8 cellular contexts compared by ENCODE assay signal in genomic region chr9:93058357-93059096, GRCh38. TPM values are rescaled to one million over a fixed set of nuclear protein-coding genes. Genes with fewer than 3 reads are reported as not detected.
DNase-seq lines count a peak whose midpoint lies in the region; ATAC-seq and TF ChIP-seq lines count a peak whose summit lies in the region.

Gene SUSD3 (plus strand): TSS chr9:93058701. CDS start chr9:93058743, 42 bp downstream.

- peak; percentile 36 for ATAC-seq in GM21447 (IDR thresholded peaks at IDR 0.05; ENCODE audit: unreplicated experiment)

- H3K4me1 ChIP-seq in Karpas-422 (ENCODE audit: low read length) (peaks cover 28% of the 10 kb centered on the region), neural progenitor cell (peaks cover 22% of the 10 kb centered on the region), transverse colon (peaks cover 9 to 44% (median 21%) of the 10 kb centered on the region in 4 donors)

- no peaks in the 10 kb centered on the region for H3K9me2 ChIP-seq in Karpas-422 (replicated peaks; ENCODE audit: insufficient read depth, low read length)

- H3K9me3 ChIP-seq in Karpas-422 (ENCODE audit: low read length): no peaks in the 10 kb centered on the region
- H3K9me3 ChIP-seq in neural progenitor cell (ENCODE audit: low read depth): no peaks in the 10 kb centered on the region
- H3K9me3 ChIP-seq in transverse colon: no peaks in the 10 kb centered on the region

- peak within 1 kb of the TSS; percentile 44 for H3K4me2 ChIP-seq in Karpas-422 (ENCODE audit: low read depth, low read length, poor library complexity, severe bottlenecking)
- H3K4me2 ChIP-seq in neural progenitor cell: peak within 1 kb of the TSS; percentile 90

- WGBS in transverse colon (ENCODE audit: low coverage in 1 of 2), 2 donors: 0 to 2% methylated on average over 3 to 54 of the region's 67 CpGs

- H4K20me1 ChIP-seq in Karpas-422 (ENCODE audit: insufficient read depth, low read depth, low read length) (no peaks in the 10 kb centered on the region), neural progenitor cell (ENCODE audit: low read depth) (peaks cover 8% of the 10 kb centered on the region)

- H3K4me3 Mint-ChIP-seq in neural progenitor cell: peak within 1 kb of the TSS; percentile 64

- no peak for TF ChIP-seq EP300 in transverse colon (IDR thresholded peaks at IDR 0.05; ENCODE audit: low read depth)

- H3K9ac ChIP-seq in Karpas-422 (ENCODE audit: low read length) (peak within 1 kb of the TSS; percentile 26), neural progenitor cell (no peak within 1 kb of the TSS)

- H3K4me1 Mint-ChIP-seq in neural progenitor cell: peaks cover 27% of the 10 kb centered on the region

- H3K36me3 Mint-ChIP-seq in neural progenitor cell: no peaks in the 10 kb centered on the region

- peaks cover 12% of the 10 kb centered on the region for H3K27me3 Mint-ChIP-seq in neural progenitor cell (ENCODE audit: insufficient read depth, low read depth)

- TF ChIP-seq CTCF in neural progenitor cell (IDR thresholded peaks at IDR 0.05) (no peak), transverse colon (IDR thresholded peaks at IDR 0.05) (no peak)

- H3K36me3 ChIP-seq in Karpas-422 (ENCODE audit: insufficient read depth, low read length) (no peaks in the 10 kb centered on the region), neural progenitor cell (no peaks in the 10 kb centered on the region), transverse colon (no peaks in the 10 kb centered on the region)

- H3K27me3 ChIP-seq in Karpas-422 (ENCODE audit: low read length) (no peaks in the 10 kb centered on the region), neural progenitor cell (peaks cover 26% of the 10 kb centered on the region), transverse colon (no peaks in the 10 kb centered on the region)

- TF ChIP-seq POLR2A in erythroblast (IDR thresholded peaks at IDR 0.05; ENCODE audit: low read length): no peak
- no peak for TF ChIP-seq POLR2A in transverse colon (IDR thresholded peaks at IDR 0.05)

- H2AFZ ChIP-seq in Karpas-422 (ENCODE audit: low read length) (peak within 1 kb of the TSS; percentile 17; the same call in 1 of the 2 replicates), neural progenitor cell (replicated peaks) (peak within 1 kb of the TSS; percentile 65)

- intact Hi-C loops in transverse colon (cut with DNase I; ENCODE audit: low total_unique reads): no loop called here

- H3F3A ChIP-seq in neural progenitor cell (ENCODE audit: low read depth): peaks cover 8% of the 10 kb centered on the region

- peak within 1 kb of the TSS; percentile 45 for H3K4me3 ChIP-seq in Karpas-422 (ENCODE audit: low read length)
- H3K4me3 ChIP-seq in neural progenitor cell: peak within 1 kb of the TSS; percentile 57
- peak within 1 kb of the TSS; percentile 21 to 61 (median 44) for H3K4me3 ChIP-seq in transverse colon

- H3K27ac ChIP-seq in Karpas-422 (ENCODE audit: low read length): no peak within 1 kb of the TSS
- no peak within 1 kb of the TSS for H3K27ac ChIP-seq in neural progenitor cell
- peak within 1 kb of the TSS; percentile 63 to 81 (median 74) for H3K27ac ChIP-seq in transverse colon

- no peak within 1 kb of the TSS for H3K27ac Mint-ChIP-seq in neural progenitor cell

- POLR2A ChIA-PET in activated CD8-positive, alpha-beta memory T cell treated with anti-CD3 and anti-CD28 coated beads for 36 hours (lab: Charles Lee): interaction anchor here (1.5 kb wide), 1 partner anchor 37 kb away, joined by 4 read pairs; the partner anchor contains the start of gene CARD19

- H3K79me2 ChIP-seq in Karpas-422 (ENCODE audit: low read length) (no peaks in the 10 kb centered on the region), neural progenitor cell (ENCODE audit: low read depth) (no peaks in the 10 kb centered on the region)

- in situ Hi-C loops in transverse colon (cut with MboI; ENCODE audit: low pct_ligation_motif_present in 1 of 4, low pct_unique_long_range_greater_than_20kb in 1 of 4, low sequenced_read_pairs in 3 of 4): no loop called here

- H3K9me3 Mint-ChIP-seq in neural progenitor cell: no peaks in the 10 kb centered on the region

- DNase-seq in DMS53 (lab: John Stamatoyannopoulos, UW) (peak; percentile 74), Karpas-422 (peak; percentile 87), erythroblast (lab: John Stamatoyannopoulos, UW) (peak; percentile 48 to 56), neural progenitor cell (ENCODE audit: low spot score) (peak; percentile 93), transverse colon (peak; percentile 76), NCI-H2107 treated with DMSO at 0.1 percent for 48 hours (lab: John Stamatoyannopoulos, UW; ENCODE audit: unreplicated experiment) (no peak)

- CTCF ChIA-PET in activated CD8-positive, alpha-beta memory T cell treated with anti-CD3 and anti-CD28 coated beads for 36 hours (lab: Charles Lee): no interaction called here

RNA-seq across cellular contexts. Expression of gene SUSD3, which starts in this region (rescaled TPM):
- 4.9 and 6.2 TPM in 2 replicates for total RNA-seq in Karpas-422 (2014; rRNA removed; shearing (Covaris generic); ENCODE audit: low replicate concordance)
- total RNA-seq in activated CD8-positive, alpha-beta memory T cell treated with anti-CD3 and anti-CD28 coated beads for 36 hours: 10 to 100 TPM; 15.4 to 15.7 TPM
- total RNA-seq in neural progenitor cell (ENCODE audit: low replicate concordance) (1.8 TPM in 1 of 2 replicates, not detected in the other), transverse colon (1 to 10 TPM in 2 of 4 donors, not detected in 2; 1.9 to 2.7 TPM)

Comparison
In these comparisons a context has a peak if more than half of its experiments do, and no peak if none do; other contexts are left out.
1. H3K27ac ChIP-seq: peak in transverse colon (4 of 4); none in Karpas-422 (single experiment) and neural progenitor cell (single experiment).
2. Peak in every context shown above with its lines, with median percentiles within 50 percentile points of each other: H3K4me3 ChIP-seq.